17 cellular contexts compared by ENCODE assay signal in genomic region chr6:4287811-4288244, GRCh38.
DNase-seq lines count a peak whose midpoint lies in the region; ATAC-seq and TF ChIP-seq lines count a peak whose summit lies in the region.
"Had no signal": no experiment of that assay in that cellular context is flagged by ENCODE, and none has a peak within 500 bp of the region (broad histone marks: within the 10 kb centered on the region; RNA-seq: fewer than 3 reads in every experiment).

No MANE protein-coding gene starts in this region.

- intact Hi-C loops in esophagus muscularis mucosa (cut with DNase I) (no loop called here), sciatic nerve (cut with DNase I) (no loop called here), posterior cingulate gyrus (cut with DNase I) (no loop called here)
- intact Hi-C loops in CD8-positive, alpha-beta T cell (cut with DNase I, micrococcal nuclease): no loop called here

- ATAC-seq in CD8-positive, alpha-beta T cell: no peak
- no peak for ATAC-seq in sciatic nerve

- H3K27ac Mint-ChIP-seq in CD8-positive, alpha-beta T cell: no peak overlapping the region
- H3K27ac Mint-ChIP-seq: CD4-positive, CD25-positive, alpha-beta regulatory T cell had no signal

- no peak for TF ChIP-seq EP300 in esophagus muscularis mucosa (IDR thresholded peaks at IDR 0.05)

- CTCF ChIA-PET in CD8-positive, alpha-beta T cell (lab: Charles Lee): no interaction called here

- H3K27me3 Mint-ChIP-seq in CD8-positive, alpha-beta T cell (ENCODE audit: low read depth): peaks cover 22% of the 10 kb centered on the region

- H3K9me3 ChIP-seq in BE2C: no peaks in the 10 kb centered on the region
- no peaks in the 10 kb centered on the region for H3K9me3 ChIP-seq in HAP-1
- H3K9me3 ChIP-seq in esophagus muscularis mucosa: no peaks in the 10 kb centered on the region
- H3K9me3 ChIP-seq in CD8-positive, alpha-beta T cell (ENCODE audit: low read length): no peaks in the 10 kb centered on the region
- H3K9me3 ChIP-seq: thyroid gland had no signal

- no peaks in the 10 kb centered on the region for H3K36me3 Mint-ChIP-seq in CD8-positive, alpha-beta T cell
- H3K36me3 Mint-ChIP-seq: CD4-positive, CD25-positive, alpha-beta regulatory T cell had no signal

- no peaks in the 10 kb centered on the region for H3K4me1 Mint-ChIP-seq in CD8-positive, alpha-beta T cell (ENCODE audit: low read depth)
- H3K4me1 Mint-ChIP-seq: CD4-positive, CD25-positive, alpha-beta regulatory T cell had no signal

- TF ChIP-seq POLR2A in esophagus muscularis mucosa (IDR thresholded peaks at IDR 0.05; ENCODE audit: low read depth): no peak

- DNase-seq in BE2C (peak; percentile 51), HAP-1 (ENCODE audit: low spot score in 2 of 2) (peak; percentile 31 to 35), SHP77 (lab: John Stamatoyannopoulos, UW) (peak; percentile 15 to 50), esophagus muscularis mucosa (ENCODE audit: extremely low spot score) (peak; percentile 90), sciatic nerve (ENCODE audit: low spot score) (no peak), posterior cingulate gyrus (no peak)
- DNase-seq in activated CD8-positive, alpha-beta memory T cell treated with anti-CD3 and anti-CD28 coated beads for 24 hours: no peak
- DNase-seq in CD8-positive, alpha-beta T cell: no peak
- DNase-seq: activated CD4-positive, alpha-beta T cell treated with anti-CD3 and anti-CD28 coated beads, Interleukin-2, amount 50 U/mL, for 1 hour; amniotic stem cell; CD4-positive, CD25-positive, alpha-beta regulatory T cell; DND-41; effector CD8-positive, alpha-beta T cell; RPMI8226; stimulated activated CD4-positive, alpha-beta T cell treated with anti-CD3 and anti-CD28 coated beads, Interleukin-1b, Interleukin-23, amount 100 ng/mL, for 48 hours; stimulated activated naive CD4-positive, alpha-beta T cell treated with Interleukin-2 at 50 U/mL for 16 hours had no signal

- no peaks in the 10 kb centered on the region for H3K36me3 ChIP-seq in BE2C
- no peaks in the 10 kb centered on the region for H3K36me3 ChIP-seq in HAP-1 (replicated peaks)
- no peaks in the 10 kb centered on the region for H3K36me3 ChIP-seq in esophagus muscularis mucosa
- no peaks in the 10 kb centered on the region for H3K36me3 ChIP-seq in CD8-positive, alpha-beta T cell (ENCODE audit: insufficient read depth, low read length)
- H3K36me3 ChIP-seq: thyroid gland had no signal

- 48% methylated on average over 10 of the region's 11 CpGs for WGBS in esophagus muscularis mucosa

- TF ChIP-seq CTCF in BE2C (IDR thresholded peaks at IDR 0.05; ENCODE audit: low read depth, low read length): no peak
- TF ChIP-seq CTCF in esophagus muscularis mucosa (IDR thresholded peaks at IDR 0.05): no peak
- no peak for TF ChIP-seq CTCF in CD8-positive, alpha-beta T cell (IDR thresholded peaks at IDR 0.05)

- H3K4me1 ChIP-seq in BE2C: no peaks in the 10 kb centered on the region
- peaks cover 3% of the 10 kb centered on the region; the same call in 1 of the 2 replicates for H3K4me1 ChIP-seq in HAP-1
- peaks cover 0 to 6% (median 0%) of the 10 kb centered on the region in 4 donors for H3K4me1 ChIP-seq in esophagus muscularis mucosa
- H3K4me1 ChIP-seq in CD8-positive, alpha-beta T cell (ENCODE audit: insufficient read depth, low read length): no peaks in the 10 kb centered on the region

- no peaks in the 10 kb centered on the region for H3K9me3 Mint-ChIP-seq in CD8-positive, alpha-beta T cell

- H3K4me3 ChIP-seq in BE2C (ENCODE audit: low read depth, low read length): no peak overlapping the region
- no peak overlapping the region for H3K4me3 ChIP-seq in HAP-1
- no peak overlapping the region for H3K4me3 ChIP-seq in esophagus muscularis mucosa
- no peak overlapping the region for H3K4me3 ChIP-seq in CD8-positive, alpha-beta T cell (ENCODE audit: low read depth, low read length)
- H3K4me3 ChIP-seq: thyroid gland had no signal

- POLR2A ChIA-PET in CD8-positive, alpha-beta T cell (lab: Charles Lee): no interaction called here

- H3K27me3 ChIP-seq in BE2C (no peaks in the 10 kb centered on the region), HAP-1 (ENCODE audit: low read depth) (0 out of 2 replicates have a peak, but pooled peaks cover 3% of the 10 kb centered on the region), esophagus muscularis mucosa (peaks cover 0 to 14% (median 0%) of the 10 kb centered on the region in 4 donors)
- H3K27me3 ChIP-seq in CD8-positive, alpha-beta T cell (ENCODE audit: insufficient read depth, low read length): no peaks in the 10 kb centered on the region
- H3K27me3 ChIP-seq: thyroid gland had no signal

- in situ Hi-C loops in HAP-1 (cut with MboI; ENCODE audit: low sequenced_read_pairs): no loop called here

- no peak overlapping the region for H3K27ac ChIP-seq in esophagus muscularis mucosa (replicated peaks in 1 of 4)
- H3K27ac ChIP-seq in CD8-positive, alpha-beta T cell (ENCODE audit: low read depth, low read length): no peak overlapping the region
- H3K27ac ChIP-seq: thyroid gland had no signal

- no peak overlapping the region for H3K4me3 Mint-ChIP-seq in CD8-positive, alpha-beta T cell
- H3K4me3 Mint-ChIP-seq: CD4-positive, CD25-positive, alpha-beta regulatory T cell had no signal

Comparison
In these comparisons a context has a peak if more than half of its experiments do, and no peak if none do; other contexts are left out.
1. DNase-seq: peak in BE2C (single experiment), HAP-1 (2 of 2), SHP77 (2 of 2) and esophagus muscularis mucosa (single experiment); none in activated CD8-positive, alpha-beta memory T cell treated with anti-CD3 and anti-CD28 coated beads for 24 hours (single experiment), CD8-positive, alpha-beta T cell (0 of 7), sciatic nerve (single experiment) and posterior cingulate gyrus (0 of 10).